ENCODE assay signal across 10 cellular contexts in the genomic region with DNA sequence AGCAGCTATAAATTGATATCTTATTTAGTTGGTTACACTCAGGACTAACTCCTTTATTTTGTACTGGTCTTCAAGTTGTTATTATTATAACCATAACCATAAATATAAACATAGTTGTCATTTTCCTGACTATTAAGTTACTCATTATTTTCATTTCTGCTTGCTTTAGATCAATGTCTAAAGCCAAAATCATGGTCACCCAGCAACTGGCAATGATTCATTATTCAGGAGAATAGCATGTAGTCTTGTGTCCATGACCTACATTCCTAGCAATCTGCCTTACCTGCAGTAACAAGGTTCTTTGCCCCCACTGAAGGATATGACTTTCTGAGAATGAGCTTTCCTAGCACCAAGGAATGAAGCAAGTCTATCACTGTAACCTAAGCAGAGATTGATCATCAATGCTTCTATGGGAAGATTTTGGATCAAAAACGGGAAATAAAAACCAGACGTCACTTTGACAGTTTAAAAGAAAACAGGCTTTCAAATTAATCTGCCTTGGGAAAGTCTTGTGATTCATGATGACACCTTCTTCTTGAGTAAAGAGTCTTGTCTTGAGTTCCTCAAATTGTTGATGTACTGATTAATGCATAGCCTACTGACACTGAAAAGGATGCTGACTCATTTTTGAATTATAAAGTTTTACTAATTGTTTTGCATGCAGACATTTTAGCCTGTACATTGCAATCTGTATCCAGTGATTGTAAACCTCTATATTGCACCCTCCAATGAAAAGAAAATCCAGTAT.
A peak's percentile ranks its signal among the peaks of the same experiment; 100 is the strongest.
DNase-seq lines count a peak whose midpoint lies in the region; ATAC-seq and TF ChIP-seq lines count a peak whose summit lies in the region.
"Had no signal": no experiment of that assay in that cellular context is flagged by ENCODE, and none has a peak within 500 bp of the region (broad histone marks: within the 10 kb centered on the region; RNA-seq: fewer than 3 reads in every experiment).

No MANE protein-coding gene starts in this region.

- DNase-seq in IMR-90 = no peak
- no peak for DNase-seq in SKM-1 treated with dmso at 0.1 percent for 144 hours (lab: John Stamatoyannopoulos, UW; ENCODE audit: unreplicated experiment)
- DNase-seq in A673 (ENCODE audit: low spot score) = no peak
- DNase-seq in DMS153 treated with DMSO at 0.1 percent for 48 hours (lab: John Stamatoyannopoulos, UW; ENCODE audit: unreplicated experiment) = no peak
- no peak for DNase-seq in NCI-H2081 treated with DMSO at 0.1 percent for 48 hours (lab: John Stamatoyannopoulos, UW)
- DNase-seq: NCI-H2029 had no signal

- CTCF ChIA-PET in IMR-90 (lab: Yijun Ruan, JAX) = no interaction called here
- CTCF ChIA-PET in A673 (lab: Charles Lee) = no interaction called here

- no CpG with 5 or more reads among the region's 2 CpGs for WGBS in IMR-90 (ENCODE audit: extremely low coverage in 2 of 2, insufficient read length in 1 of 2), 2 experiments

- no peak for TF ChIP-seq POLR2A in IMR-90 (IDR thresholded peaks at IDR 0.05; ENCODE audit: low read depth, low read length)

- H3K23ac ChIP-seq in IMR-90 (ENCODE audit: low read depth, low read length) = no peak overlapping the region

- no peak overlapping the region for H3K56ac ChIP-seq in IMR-90 (ENCODE audit: extremely low read depth, insufficient read depth, low read length)

- H4K20me1 ChIP-seq in IMR-90 (ENCODE audit: insufficient read depth, low read length) = no peaks in the 10 kb centered on the region

- peak overlapping the region; percentile 5; the same call in 1 of the 2 replicates for H3K18ac ChIP-seq in IMR-90 (ENCODE audit: low read depth, low read length)

- H3K14ac ChIP-seq in IMR-90 (replicated peaks; ENCODE audit: low read depth, low read length) = no peak overlapping the region

- no peak overlapping the region for H3K9ac ChIP-seq in IMR-90 (ENCODE audit: low read depth, low read length)

- no peak overlapping the region for H3K4me2 ChIP-seq in IMR-90 (ENCODE audit: low read depth, low read length)

- POLR2A ChIA-PET in IMR-90 (lab: Charles Lee; ENCODE audit: unreplicated experiment) (no interaction called here), A673 (lab: Charles Lee; ENCODE audit: low non-redundant PET) (no interaction called here)

- BruUV-seq in IMR-90 (replicated peaks; lab: Mats Ljungman, UMichigan) (no TSS peak), A673 (replicated peaks; lab: Mats Ljungman, UMichigan) (no TSS peak)

- no peak overlapping the region for H4K8ac ChIP-seq in IMR-90 (ENCODE audit: low read depth in 2 of 2, low read length in 2 of 2)

- H3K9me1 ChIP-seq in IMR-90 (ENCODE audit: insufficient read depth, low read length) = no peaks in the 10 kb centered on the region

- ATAC-seq in GM18499 (IDR thresholded peaks at IDR 0.05; ENCODE audit: insufficient read depth, unreplicated experiment) = peak; percentile 46
- ATAC-seq in GM21825 (IDR thresholded peaks at IDR 0.05; ENCODE audit: unreplicated experiment) = peak; percentile 85
- ATAC-seq in IMR-90 (ENCODE audit: low read depth) = no peak
- peak; percentile 89 for ATAC-seq in esophagus mucosa
- ATAC-seq: HCT116 had no signal

- in situ Hi-C loops in IMR-90 (cut with MboI; ENCODE audit: low sequenced_read_pairs) = no loop called here

- no peak overlapping the region for H3K4me3 ChIP-seq in IMR-90 (ENCODE audit: insufficient read depth, low read depth, low read length)
- no peak overlapping the region for H3K4me3 ChIP-seq in A673 (ENCODE audit: low read depth, low read length, poor library complexity, severe bottlenecking)

- H2AK9ac ChIP-seq in IMR-90 (replicated peaks; ENCODE audit: low read depth, low read length, poor library complexity) = no peak overlapping the region

- no peaks in the 10 kb centered on the region for H3K27me3 ChIP-seq in IMR-90 (ENCODE audit: control insufficient read depth, insufficient read depth, low read length)
- H3K27me3 ChIP-seq in A673 (replicated peaks; ENCODE audit: insufficient read depth, low read depth, low read length, poor library complexity) = no peaks in the 10 kb centered on the region

- H3K36me3 ChIP-seq in IMR-90 (ENCODE audit: control insufficient read depth, insufficient read depth, low read length) (no peaks in the 10 kb centered on the region), A673 (ENCODE audit: insufficient read depth, low read length, poor library complexity, severe bottlenecking) (no peaks in the 10 kb centered on the region)

- no peak overlapping the region for H4K5ac ChIP-seq in IMR-90 (ENCODE audit: low read depth, low read length)

- H3K4ac ChIP-seq in IMR-90 (ENCODE audit: low read depth, low read length) = no peak overlapping the region

- H2AFZ ChIP-seq in IMR-90 (replicated peaks; ENCODE audit: low read length, poor library complexity) = no peak overlapping the region

- no peaks in the 10 kb centered on the region for H3K79me1 ChIP-seq in IMR-90 (ENCODE audit: low read depth in 1 of 2, low read length in 2 of 2)

- TF ChIP-seq RAD21 in IMR-90 (IDR thresholded peaks at IDR 0.05; ENCODE audit: low read length) = no peak

- no peak overlapping the region for H2BK120ac ChIP-seq in IMR-90 (ENCODE audit: low read depth, low read length)

- H4K91ac ChIP-seq in IMR-90 (ENCODE audit: insufficient read depth, low read depth, low read length) = no peak overlapping the region

- TF ChIP-seq CTCF in IMR-90 (conservative IDR thresholded peaks at IDR 0.05; ENCODE audit: low read depth, low read length) (no peak), A673 (conservative IDR thresholded peaks at IDR 0.05; ENCODE audit: low read depth, low read length) (no peak)

- H2AK5ac ChIP-seq in IMR-90 (ENCODE audit: low read depth, low read length) = no peak overlapping the region

- H3K27ac ChIP-seq in IMR-90 (ENCODE audit: insufficient read depth, low read length) (no peak overlapping the region), A673 (ENCODE audit: low read depth, low read length, poor library complexity, severe bottlenecking) (no peak overlapping the region)

- dilution Hi-C loops in IMR-90 (cut with HindIII; ENCODE audit: low sequenced_read_pairs, unreplicated experiment) = no loop called here

- no peaks in the 10 kb centered on the region for H3K4me1 ChIP-seq in IMR-90 (ENCODE audit: control insufficient read depth, insufficient read depth, low read length)
- H3K4me1 ChIP-seq in A673 (ENCODE audit: insufficient read depth, low read length, poor library complexity, severe bottlenecking) = no peaks in the 10 kb centered on the region

- peaks cover 2% of the 10 kb centered on the region; the same call in 1 of the 2 replicates for H3K9me3 ChIP-seq in IMR-90 (ENCODE audit: control insufficient read depth, insufficient read depth, low read length)
- peaks cover 43% of the 10 kb centered on the region for H3K9me3 ChIP-seq in A673 (ENCODE audit: low read depth, low read length, poor library complexity, severe bottlenecking)

- H2BK5ac ChIP-seq in IMR-90 (ENCODE audit: low read depth, low read length, poor library complexity, severe bottlenecking) = no peak overlapping the region

- intact Hi-C loops in IMR-90 (cut with micrococcal nuclease) = no loop called here
- intact Hi-C loops in A673 (cut with micrococcal nuclease; ENCODE audit: unreplicated experiment) = no loop called here

- no peak overlapping the region for H2BK15ac ChIP-seq in IMR-90 (ENCODE audit: low read depth, low read length)

- H2BK20ac ChIP-seq in IMR-90 (ENCODE audit: low read depth, low read length) = no peak overlapping the region

TF ChIP-seq in IMR-90, 13 proteins besides CTCF, POLR2A, EP300 and RAD21:
- TF ChIP-seq, protein P1, sequence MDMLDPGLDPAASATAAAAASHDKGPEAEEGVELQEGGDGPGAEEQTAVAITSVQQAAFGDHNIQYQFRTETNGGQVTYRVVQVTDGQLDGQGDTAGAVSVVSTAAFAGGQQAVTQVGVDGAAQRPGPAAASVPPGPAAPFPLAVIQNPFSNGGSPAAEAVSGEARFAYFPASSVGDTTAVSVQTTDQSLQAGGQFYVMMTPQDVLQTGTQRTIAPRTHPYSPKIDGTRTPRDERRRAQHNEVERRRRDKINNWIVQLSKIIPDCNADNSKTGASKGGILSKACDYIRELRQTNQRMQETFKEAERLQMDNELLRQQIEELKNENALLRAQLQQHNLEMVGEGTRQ (IDR thresholded peaks at IDR 0.05; ENCODE audit: low read depth, low read length) = no peak
- no peak for TF ChIP-seq SMC3 (IDR thresholded peaks at IDR 0.05; ENCODE audit: low read depth, low read length)
- TF ChIP-seq, protein P2, sequence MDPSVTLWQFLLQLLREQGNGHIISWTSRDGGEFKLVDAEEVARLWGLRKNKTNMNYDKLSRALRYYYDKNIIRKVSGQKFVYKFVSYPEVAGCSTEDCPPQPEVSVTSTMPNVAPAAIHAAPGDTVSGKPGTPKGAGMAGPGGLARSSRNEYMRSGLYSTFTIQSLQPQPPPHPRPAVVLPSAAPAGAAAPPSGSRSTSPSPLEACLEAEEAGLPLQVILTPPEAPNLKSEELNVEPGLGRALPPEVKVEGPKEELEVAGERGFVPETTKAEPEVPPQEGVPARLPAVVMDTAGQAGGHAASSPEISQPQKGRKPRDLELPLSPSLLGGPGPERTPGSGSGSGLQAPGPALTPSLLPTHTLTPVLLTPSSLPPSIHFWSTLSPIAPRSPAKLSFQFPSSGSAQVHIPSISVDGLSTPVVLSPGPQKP (IDR thresholded peaks at IDR 0.05; ENCODE audit: borderline replicate concordance, low read depth, low read length) = no peak
- no peak for TF ChIP-seq CEBPB (IDR thresholded peaks at IDR 0.05; ENCODE audit: low read depth, low read length)
- no peak for TF ChIP-seq CHD1 (IDR thresholded peaks at IDR 0.05; ENCODE audit: low read depth, low read length)
- no peak for TF ChIP-seq FOS (IDR thresholded peaks at IDR 0.05; ENCODE audit: low read depth, low read length)
- TF ChIP-seq MAFK (IDR thresholded peaks at IDR 0.05; ENCODE audit: low read depth, low read length) = no peak
- no peak for TF ChIP-seq RFX5 (IDR thresholded peaks at IDR 0.05; ENCODE audit: low read depth, low read length)
- TF ChIP-seq MAZ (IDR thresholded peaks at IDR 0.05; ENCODE audit: borderline replicate concordance, low read depth, low read length) = no peak
- TF ChIP-seq BHLHE40 (IDR thresholded peaks at IDR 0.05; ENCODE audit: low read depth, low read length) = no peak
- TF ChIP-seq NFE2L2 (IDR thresholded peaks at IDR 0.05; ENCODE audit: low read depth, low read length) = no peak
- TF ChIP-seq MXI1 (IDR thresholded peaks at IDR 0.05; ENCODE audit: borderline replicate concordance, low read depth, low read length) = no peak
- no peak for TF ChIP-seq RCOR1 (IDR thresholded peaks at IDR 0.05; ENCODE audit: insufficient replicate concordance, low read length)
